ENCODE assay signal across 10 cellular contexts in the genomic region with DNA sequence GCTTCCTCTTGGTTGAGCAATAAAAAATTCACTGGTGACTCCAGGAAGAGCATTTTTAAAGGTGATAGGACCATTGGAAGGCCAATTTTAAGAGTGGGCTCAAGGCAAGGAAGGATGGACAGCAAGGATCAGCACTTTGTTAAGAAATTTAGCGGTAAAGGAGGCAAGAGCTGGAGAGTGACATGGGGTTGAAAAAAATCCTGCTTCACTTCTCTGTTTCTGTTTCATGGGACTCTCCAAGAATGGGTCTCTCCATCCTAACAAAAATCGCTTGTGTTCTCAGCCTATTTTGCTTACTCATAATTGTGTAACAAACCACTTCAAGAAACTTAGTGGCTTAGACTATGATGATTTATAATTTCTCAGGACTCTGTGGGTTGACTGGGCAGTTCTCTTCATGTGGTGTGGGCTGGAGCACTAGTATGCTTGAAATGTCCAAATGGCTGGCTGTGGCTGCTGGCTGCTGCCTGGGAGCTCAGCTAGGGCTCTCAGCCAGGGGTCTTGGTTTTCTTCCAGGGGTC. TPM values are rescaled to one million over a fixed set of nuclear protein-coding genes. Genes with fewer than 3 reads are reported as not detected.
A peak's percentile ranks its signal among the peaks of the same experiment; 100 is the strongest.
DNase-seq lines count a peak whose midpoint lies in the region; ATAC-seq, FAIRE-seq and TF ChIP-seq lines count a peak whose summit lies in the region.
"Had no signal": no experiment of that assay in that cellular context is flagged by ENCODE, and none has a peak within 500 bp of the region (broad histone marks: within the 10 kb centered on the region; RNA-seq: fewer than 3 reads in every experiment).

No MANE protein-coding gene starts in this region.

- peaks cover 0 to 5% (median 0%) of the 10 kb centered on the region in 5 donors for H3K27me3 Mint-ChIP-seq in naive thymus-derived CD8-positive, alpha-beta T cell
- H3K27me3 Mint-ChIP-seq: naive B cell had no signal

- H3K4me1 Mint-ChIP-seq in naive thymus-derived CD8-positive, alpha-beta T cell = peaks cover 0 to 17% (median 0%) of the 10 kb centered on the region in 4 donors

- FAIRE-seq in GM12891 (lab: Jason Lieb, UNC) = peak; percentile 9

- TF ChIP-seq CTCF in HL-60 (IDR thresholded peaks at IDR 0.05; ENCODE audit: insufficient read depth, low read length) = no peak

- DNase-seq in GM12891 (ENCODE audit: insufficient read length, low spot score) (no peak), HL-60 (ENCODE audit: low read depth in 1 of 2, low spot score in 1 of 2) (peak; percentile 55 to 64), amniotic epithelial cell (ENCODE audit: low read depth) (peak; percentile 93), non-pigmented ciliary epithelial cell (ENCODE audit: low read depth) (peak; percentile 49), HuH-7.5 (ENCODE audit: low spot score) (no peak), DMS114 treated with DMSO at 0.1 percent for 48 hours (lab: John Stamatoyannopoulos, UW; ENCODE audit: unreplicated experiment) (no peak)
- DNase-seq in stimulated activated CD4-positive, alpha-beta T cell treated with anti-CD3 and anti-CD28 coated beads, Interleukin-4, amount 100 ng/mL, for 24 hours = no peak
- DNase-seq in naive thymus-derived CD8-positive, alpha-beta T cell = no peak
- DNase-seq: naive B cell, NCI-H510A had no signal

- peaks cover 0 to 5% (median 0%) of the 10 kb centered on the region in 3 donors for H3K36me3 Mint-ChIP-seq in naive thymus-derived CD8-positive, alpha-beta T cell

- H3K4me3 ChIP-seq in HL-60 (replicated peaks; ENCODE audit: insufficient read depth, low read length) = no peak overlapping the region

- H3K27ac Mint-ChIP-seq in naive thymus-derived CD8-positive, alpha-beta T cell = no peak overlapping the region

- H3K27me3 ChIP-seq in HL-60 (ENCODE audit: insufficient read depth, poor library complexity, severe bottlenecking) = no peaks in the 10 kb centered on the region

- no peak for ATAC-seq in naive thymus-derived CD8-positive, alpha-beta T cell

- no peak overlapping the region for H3K27ac ChIP-seq in HL-60 (replicated peaks)

- TF ChIP-seq POLR2A in GM12891 (IDR thresholded peaks at IDR 0.05; ENCODE audit: low read depth, low read length) = no peak

- peaks cover 0 to 12% (median 3%) of the 10 kb centered on the region in 9 donors for H3K9me3 Mint-ChIP-seq in naive thymus-derived CD8-positive, alpha-beta T cell

- H3K4me3 Mint-ChIP-seq in naive thymus-derived CD8-positive, alpha-beta T cell = no peak overlapping the region
- H3K4me3 Mint-ChIP-seq: naive B cell had no signal

- POLR2A ChIA-PET in naive thymus-derived CD8-positive, alpha-beta T cell (lab: Charles Lee) = no interaction called here

TF ChIP-seq in GM12891, 5 proteins besides CTCF, POLR2A, EP300 and RAD21:
- TF ChIP-seq TAF1 (IDR thresholded peaks at IDR 0.05; ENCODE audit: low read depth, low read length) (no peak), POU2F2 (IDR thresholded peaks at IDR 0.05; ENCODE audit: low read depth, low read length) (no peak), SPI1 (IDR thresholded peaks at IDR 0.05; ENCODE audit: low read depth, low read length) (peak; percentile 73)

RNA-seq across cellular contexts. Expression of gene ZNRF2, which starts 59.8 kb away (rescaled TPM):
- 3.8 TPM for polyA plus RNA-seq in GM12891 (2012; ENCODE audit: low read depth, missing spikeins)
- total RNA-seq in naive thymus-derived CD8-positive, alpha-beta T cell = 10 to 100 TPM; 28.8 to 29.4 TPM
- 1 to 10 TPM; 1.1 to 2.3 (median 2.2) TPM for polyA plus RNA-seq in naive thymus-derived CD8-positive, alpha-beta T cell

Comparison
In these comparisons a context has a peak if more than half of its experiments do, and no peak if none do; other contexts are left out.
1. DNase-seq: peak in HL-60 (2 of 2), amniotic epithelial cell (single experiment) and non-pigmented ciliary epithelial cell (single experiment); none in GM12891 (single experiment), stimulated activated CD4-positive, alpha-beta T cell treated with anti-CD3 and anti-CD28 coated beads, Interleukin-4, amount 100 ng/mL, for 24 hours (single experiment), HuH-7.5 (single experiment), naive thymus-derived CD8-positive, alpha-beta T cell (0 of 10) and DMS114 treated with DMSO at 0.1 percent for 48 hours (single experiment).